Comparison of ENCODE assay signal across 18 cellular contexts in genomic region chr14:99760817-99761216, GRCh38.
"Had no signal": no experiment of that assay in that cellular context is flagged by ENCODE, and none has a peak within 500 bp of the region (broad histone marks: within the 10 kb centered on the region; RNA-seq: fewer than 3 reads in every experiment).

No MANE protein-coding gene starts in this region.

- H3K27ac ChIP-seq: breast epithelium, colonic mucosa, dorsolateral prefrontal cortex, heart right ventricle, left lung, parathyroid adenoma, thoracic aorta had no signal

- FAIRE-seq: astrocyte, TTC549 had no signal

- H3K27me3 ChIP-seq: colonic mucosa, dorsolateral prefrontal cortex, heart right ventricle, left lung had no signal

- H3K9ac ChIP-seq: parathyroid adenoma had no signal

- H3K36me3 ChIP-seq: breast epithelium, colonic mucosa, heart right ventricle, left lung, thoracic aorta had no signal

- H2AFZ ChIP-seq: parathyroid adenoma had no signal

- ATAC-seq: left lung; SK-N-SH treated with all-trans-retinoic acid at 6 μM for 48 hours; stimulated activated naive B cell treated with anti-CD40 and anti-IgM and Interleukin-4, amounts not matched to agents 10 μg/mL and 1 μg/mL and 100 μg/mL, for 72 hours had no signal

- DNase-seq: activated naive CD4-positive, alpha-beta T cell; activated naive CD8-positive, alpha-beta T cell treated with anti-CD3 and anti-CD28 coated beads for 36 hours; activated T-cell treated with anti-CD3 and anti-CD28 coated beads, Interleukin-2, amount 50 U/mL, for 1 hour; colonic mucosa; heart right ventricle; nephron progenitor cell; nucleus accumbens; stimulated activated CD4-positive, alpha-beta T cell treated with anti-CD3 and anti-CD28 coated beads, Interleukin-2, amount 100 ng/mL, for 48 hours; stimulated activated CD8-positive, alpha-beta memory T cell treated with anti-CD3 and anti-CD28 coated beads, Interleukin-4, amount 100 ng/mL, for 48 hours; stimulated activated naive B cell treated with anti-CD40 and anti-IgM and Interleukin-4, amounts not matched to agents 10 μg/mL and 1 μg/mL and 100 μg/mL, for 72 hours had no signal

- H3K4me3 ChIP-seq: breast epithelium, colonic mucosa, dorsolateral prefrontal cortex, heart right ventricle, left lung, thoracic aorta had no signal

- H3K4me1 ChIP-seq: breast epithelium, colonic mucosa, parathyroid adenoma had no signal

- H3K9me3 ChIP-seq: breast epithelium, colonic mucosa, heart right ventricle, left lung, thoracic aorta had no signal

- H3K79me2 ChIP-seq: parathyroid adenoma had no signal
